In the genomic region with DNA sequence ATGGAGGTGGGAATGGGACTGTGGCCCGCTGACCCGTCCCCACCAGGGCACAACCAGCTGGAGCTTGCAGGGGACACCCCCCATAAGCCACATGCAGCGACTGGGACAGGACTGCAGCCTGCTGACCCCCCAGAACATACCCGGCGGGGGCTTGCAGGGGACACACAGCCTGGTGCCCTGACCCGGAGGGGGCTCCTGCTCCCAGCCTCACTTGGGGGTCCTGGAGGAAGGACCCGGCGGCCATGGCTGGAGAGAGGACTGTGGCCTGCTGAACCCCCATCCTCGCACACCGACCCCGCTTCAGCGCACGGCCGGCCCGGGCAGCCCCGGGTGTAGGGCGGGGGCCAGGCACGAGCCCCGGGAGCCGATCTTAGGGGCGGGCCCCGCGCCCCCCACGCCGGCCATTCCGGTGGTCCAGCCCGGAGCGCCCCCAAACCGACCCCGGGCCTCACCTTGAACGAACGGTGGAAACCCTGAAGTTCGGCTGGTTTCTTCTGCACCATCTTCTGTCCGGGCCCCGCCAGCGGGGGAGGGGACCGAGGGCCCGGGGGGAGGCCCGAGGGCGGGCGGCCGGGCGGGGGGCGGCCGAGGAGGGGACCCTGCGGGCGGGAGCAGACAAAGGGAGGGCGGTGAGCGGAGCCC, we compare ENCODE assay signal across 1 cellular context.
A peak's percentile ranks its signal among the peaks of the same experiment; 100 is the strongest.
TF ChIP-seq lines count a peak whose summit lies in the region.

No MANE protein-coding gene starts in this region.

TF ChIP-seq in HEK293, 187 proteins besides CTCF, POLR2A, EP300 and RAD21 (continued from another document):
- TF ChIP-seq, protein P1, sequence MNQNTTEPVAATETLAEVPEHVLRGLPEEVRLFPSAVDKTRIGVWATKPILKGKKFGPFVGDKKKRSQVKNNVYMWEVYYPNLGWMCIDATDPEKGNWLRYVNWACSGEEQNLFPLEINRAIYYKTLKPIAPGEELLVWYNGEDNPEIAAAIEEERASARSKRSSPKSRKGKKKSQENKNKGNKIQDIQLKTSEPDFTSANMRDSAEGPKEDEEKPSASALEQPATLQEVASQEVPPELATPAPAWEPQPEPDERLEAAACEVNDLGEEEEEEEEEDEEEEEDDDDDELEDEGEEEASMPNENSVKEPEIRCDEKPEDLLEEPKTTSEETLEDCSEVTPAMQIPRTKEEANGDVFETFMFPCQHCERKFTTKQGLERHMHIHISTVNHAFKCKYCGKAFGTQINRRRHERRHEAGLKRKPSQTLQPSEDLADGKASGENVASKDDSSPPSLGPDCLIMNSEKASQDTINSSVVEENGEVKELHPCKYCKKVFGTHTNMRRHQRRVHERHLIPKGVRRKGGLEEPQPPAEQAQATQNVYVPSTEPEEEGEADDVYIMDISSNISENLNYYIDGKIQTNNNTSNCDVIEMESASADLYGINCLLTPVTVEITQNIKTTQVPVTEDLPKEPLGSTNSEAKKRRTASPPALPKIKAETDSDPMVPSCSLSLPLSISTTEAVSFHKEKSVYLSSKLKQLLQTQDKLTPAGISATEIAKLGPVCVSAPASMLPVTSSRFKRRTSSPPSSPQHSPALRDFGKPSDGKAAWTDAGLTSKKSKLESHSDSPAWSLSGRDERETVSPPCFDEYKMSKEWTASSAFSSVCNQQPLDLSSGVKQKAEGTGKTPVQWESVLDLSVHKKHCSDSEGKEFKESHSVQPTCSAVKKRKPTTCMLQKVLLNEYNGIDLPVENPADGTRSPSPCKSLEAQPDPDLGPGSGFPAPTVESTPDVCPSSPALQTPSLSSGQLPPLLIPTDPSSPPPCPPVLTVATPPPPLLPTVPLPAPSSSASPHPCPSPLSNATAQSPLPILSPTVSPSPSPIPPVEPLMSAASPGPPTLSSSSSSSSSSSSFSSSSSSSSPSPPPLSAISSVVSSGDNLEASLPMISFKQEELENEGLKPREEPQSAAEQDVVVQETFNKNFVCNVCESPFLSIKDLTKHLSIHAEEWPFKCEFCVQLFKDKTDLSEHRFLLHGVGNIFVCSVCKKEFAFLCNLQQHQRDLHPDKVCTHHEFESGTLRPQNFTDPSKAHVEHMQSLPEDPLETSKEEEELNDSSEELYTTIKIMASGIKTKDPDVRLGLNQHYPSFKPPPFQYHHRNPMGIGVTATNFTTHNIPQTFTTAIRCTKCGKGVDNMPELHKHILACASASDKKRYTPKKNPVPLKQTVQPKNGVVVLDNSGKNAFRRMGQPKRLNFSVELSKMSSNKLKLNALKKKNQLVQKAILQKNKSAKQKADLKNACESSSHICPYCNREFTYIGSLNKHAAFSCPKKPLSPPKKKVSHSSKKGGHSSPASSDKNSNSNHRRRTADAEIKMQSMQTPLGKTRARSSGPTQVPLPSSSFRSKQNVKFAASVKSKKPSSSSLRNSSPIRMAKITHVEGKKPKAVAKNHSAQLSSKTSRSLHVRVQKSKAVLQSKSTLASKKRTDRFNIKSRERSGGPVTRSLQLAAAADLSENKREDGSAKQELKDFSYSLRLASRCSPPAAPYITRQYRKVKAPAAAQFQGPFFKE (tag by site-specific recombination; IDR thresholded peaks at IDR 0.05; ENCODE audit: borderline replicate concordance): 0 out of 2 replicates have a peak, but pooled peaks have one; percentile 23
- TF ChIP-seq ZNF335 (tag by site-specific recombination; conservative IDR thresholded peaks at IDR 0.05): peak; percentile 66
- TF ChIP-seq ZNF654 (tag by site-specific recombination; IDR thresholded peaks at IDR 0.05; ENCODE audit: low read depth): no peak
- TF ChIP-seq ZNF23 (tag by site-specific recombination; IDR thresholded peaks at IDR 0.05; ENCODE audit: borderline replicate concordance): no peak
- TF ChIP-seq, protein P2, sequence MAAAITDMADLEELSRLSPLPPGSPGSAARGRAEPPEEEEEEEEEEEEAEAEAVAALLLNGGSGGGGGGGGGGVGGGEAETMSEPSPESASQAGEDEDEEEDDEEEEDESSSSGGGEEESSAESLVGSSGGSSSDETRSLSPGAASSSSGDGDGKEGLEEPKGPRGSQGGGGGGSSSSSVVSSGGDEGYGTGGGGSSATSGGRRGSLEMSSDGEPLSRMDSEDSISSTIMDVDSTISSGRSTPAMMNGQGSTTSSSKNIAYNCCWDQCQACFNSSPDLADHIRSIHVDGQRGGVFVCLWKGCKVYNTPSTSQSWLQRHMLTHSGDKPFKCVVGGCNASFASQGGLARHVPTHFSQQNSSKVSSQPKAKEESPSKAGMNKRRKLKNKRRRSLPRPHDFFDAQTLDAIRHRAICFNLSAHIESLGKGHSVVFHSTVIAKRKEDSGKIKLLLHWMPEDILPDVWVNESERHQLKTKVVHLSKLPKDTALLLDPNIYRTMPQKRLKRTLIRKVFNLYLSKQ (tag by site-specific recombination; IDR thresholded peaks at IDR 0.05; ENCODE audit: borderline replicate concordance): no peak
- peak; percentile 93 for TF ChIP-seq GLIS2 (tag by site-specific recombination; IDR thresholded peaks at IDR 0.05)
- TF ChIP-seq, protein P3, sequence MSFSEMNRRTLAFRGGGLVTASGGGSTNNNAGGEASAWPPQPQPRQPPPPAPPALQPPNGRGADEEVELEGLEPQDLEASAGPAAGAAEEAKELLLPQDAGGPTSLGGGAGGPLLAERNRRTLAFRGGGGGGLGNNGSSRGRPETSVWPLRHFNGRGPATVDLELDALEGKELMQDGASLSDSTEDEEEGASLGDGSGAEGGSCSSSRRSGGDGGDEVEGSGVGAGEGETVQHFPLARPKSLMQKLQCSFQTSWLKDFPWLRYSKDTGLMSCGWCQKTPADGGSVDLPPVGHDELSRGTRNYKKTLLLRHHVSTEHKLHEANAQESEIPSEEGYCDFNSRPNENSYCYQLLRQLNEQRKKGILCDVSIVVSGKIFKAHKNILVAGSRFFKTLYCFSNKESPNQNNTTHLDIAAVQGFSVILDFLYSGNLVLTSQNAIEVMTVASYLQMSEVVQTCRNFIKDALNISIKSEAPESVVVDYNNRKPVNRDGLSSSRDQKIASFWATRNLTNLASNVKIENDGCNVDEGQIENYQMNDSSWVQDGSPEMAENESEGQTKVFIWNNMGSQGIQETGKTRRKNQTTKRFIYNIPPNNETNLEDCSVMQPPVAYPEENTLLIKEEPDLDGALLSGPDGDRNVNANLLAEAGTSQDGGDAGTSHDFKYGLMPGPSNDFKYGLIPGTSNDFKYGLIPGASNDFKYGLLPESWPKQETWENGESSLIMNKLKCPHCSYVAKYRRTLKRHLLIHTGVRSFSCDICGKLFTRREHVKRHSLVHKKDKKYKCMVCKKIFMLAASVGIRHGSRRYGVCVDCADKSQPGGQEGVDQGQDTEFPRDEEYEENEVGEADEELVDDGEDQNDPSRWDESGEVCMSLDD (tag by site-specific recombination; IDR thresholded peaks at IDR 0.05): peak; percentile 67
- TF ChIP-seq ZNF777 (tag by site-specific recombination; IDR thresholded peaks at IDR 0.05; ENCODE audit: borderline replicate concordance): no peak
- no peak for TF ChIP-seq ZNF585B (tag by site-specific recombination; IDR thresholded peaks at IDR 0.05)
- TF ChIP-seq, protein P4, sequence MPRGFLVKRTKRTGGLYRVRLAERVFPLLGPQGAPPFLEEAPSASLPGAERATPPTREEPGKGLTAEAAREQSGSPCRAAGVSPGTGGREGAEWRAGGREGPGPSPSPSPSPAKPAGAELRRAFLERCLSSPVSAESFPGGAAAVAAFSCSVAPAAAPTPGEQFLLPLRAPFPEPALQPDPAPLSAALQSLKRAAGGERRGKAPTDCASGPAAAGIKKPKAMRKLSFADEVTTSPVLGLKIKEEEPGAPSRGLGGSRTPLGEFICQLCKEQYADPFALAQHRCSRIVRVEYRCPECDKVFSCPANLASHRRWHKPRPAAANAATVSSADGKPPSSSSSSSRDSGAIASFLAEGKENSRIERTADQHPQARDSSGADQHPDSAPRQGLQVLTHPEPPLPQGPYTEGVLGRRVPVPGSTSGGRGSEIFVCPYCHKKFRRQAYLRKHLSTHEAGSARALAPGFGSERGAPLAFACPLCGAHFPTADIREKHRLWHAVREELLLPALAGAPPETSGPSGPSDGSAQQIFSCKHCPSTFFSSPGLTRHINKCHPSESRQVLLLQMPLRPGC (tag by site-specific recombination; IDR thresholded peaks at IDR 0.05): no peak
- TF ChIP-seq, protein P5, sequence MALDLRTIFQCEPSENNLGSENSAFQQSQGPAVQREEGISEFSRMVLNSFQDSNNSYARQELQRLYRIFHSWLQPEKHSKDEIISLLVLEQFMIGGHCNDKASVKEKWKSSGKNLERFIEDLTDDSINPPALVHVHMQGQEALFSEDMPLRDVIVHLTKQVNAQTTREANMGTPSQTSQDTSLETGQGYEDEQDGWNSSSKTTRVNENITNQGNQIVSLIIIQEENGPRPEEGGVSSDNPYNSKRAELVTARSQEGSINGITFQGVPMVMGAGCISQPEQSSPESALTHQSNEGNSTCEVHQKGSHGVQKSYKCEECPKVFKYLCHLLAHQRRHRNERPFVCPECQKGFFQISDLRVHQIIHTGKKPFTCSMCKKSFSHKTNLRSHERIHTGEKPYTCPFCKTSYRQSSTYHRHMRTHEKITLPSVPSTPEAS (tag by site-specific recombination; IDR thresholded peaks at IDR 0.05): no peak
- TF ChIP-seq BCL11B (tag by site-specific recombination; IDR thresholded peaks at IDR 0.05; ENCODE audit: low read depth): peak; percentile 69; the same call in 1 of the 2 replicates
- TF ChIP-seq, protein P6, sequence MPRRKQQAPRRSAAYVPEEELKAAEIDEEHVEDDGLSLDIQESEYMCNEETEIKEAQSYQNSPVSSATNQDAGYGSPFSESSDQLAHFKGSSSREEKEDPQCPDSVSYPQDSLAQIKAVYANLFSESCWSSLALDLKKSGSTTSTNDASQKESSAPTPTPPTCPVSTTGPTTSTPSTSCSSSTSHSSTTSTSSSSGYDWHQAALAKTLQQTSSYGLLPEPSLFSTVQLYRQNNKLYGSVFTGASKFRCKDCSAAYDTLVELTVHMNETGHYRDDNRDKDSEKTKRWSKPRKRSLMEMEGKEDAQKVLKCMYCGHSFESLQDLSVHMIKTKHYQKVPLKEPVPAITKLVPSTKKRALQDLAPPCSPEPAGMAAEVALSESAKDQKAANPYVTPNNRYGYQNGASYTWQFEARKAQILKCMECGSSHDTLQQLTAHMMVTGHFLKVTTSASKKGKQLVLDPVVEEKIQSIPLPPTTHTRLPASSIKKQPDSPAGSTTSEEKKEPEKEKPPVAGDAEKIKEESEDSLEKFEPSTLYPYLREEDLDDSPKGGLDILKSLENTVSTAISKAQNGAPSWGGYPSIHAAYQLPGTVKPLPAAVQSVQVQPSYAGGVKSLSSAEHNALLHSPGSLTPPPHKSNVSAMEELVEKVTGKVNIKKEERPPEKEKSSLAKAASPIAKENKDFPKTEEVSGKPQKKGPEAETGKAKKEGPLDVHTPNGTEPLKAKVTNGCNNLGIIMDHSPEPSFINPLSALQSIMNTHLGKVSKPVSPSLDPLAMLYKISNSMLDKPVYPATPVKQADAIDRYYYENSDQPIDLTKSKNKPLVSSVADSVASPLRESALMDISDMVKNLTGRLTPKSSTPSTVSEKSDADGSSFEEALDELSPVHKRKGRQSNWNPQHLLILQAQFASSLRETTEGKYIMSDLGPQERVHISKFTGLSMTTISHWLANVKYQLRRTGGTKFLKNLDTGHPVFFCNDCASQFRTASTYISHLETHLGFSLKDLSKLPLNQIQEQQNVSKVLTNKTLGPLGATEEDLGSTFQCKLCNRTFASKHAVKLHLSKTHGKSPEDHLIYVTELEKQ (tag by site-specific recombination; IDR thresholded peaks at IDR 0.05; ENCODE audit: borderline replicate concordance): no peak
- TF ChIP-seq ZIC2 (tag by site-specific recombination; IDR thresholded peaks at IDR 0.05): peak; percentile 67
